8 cellular contexts compared by ENCODE assay signal in the genomic region with DNA sequence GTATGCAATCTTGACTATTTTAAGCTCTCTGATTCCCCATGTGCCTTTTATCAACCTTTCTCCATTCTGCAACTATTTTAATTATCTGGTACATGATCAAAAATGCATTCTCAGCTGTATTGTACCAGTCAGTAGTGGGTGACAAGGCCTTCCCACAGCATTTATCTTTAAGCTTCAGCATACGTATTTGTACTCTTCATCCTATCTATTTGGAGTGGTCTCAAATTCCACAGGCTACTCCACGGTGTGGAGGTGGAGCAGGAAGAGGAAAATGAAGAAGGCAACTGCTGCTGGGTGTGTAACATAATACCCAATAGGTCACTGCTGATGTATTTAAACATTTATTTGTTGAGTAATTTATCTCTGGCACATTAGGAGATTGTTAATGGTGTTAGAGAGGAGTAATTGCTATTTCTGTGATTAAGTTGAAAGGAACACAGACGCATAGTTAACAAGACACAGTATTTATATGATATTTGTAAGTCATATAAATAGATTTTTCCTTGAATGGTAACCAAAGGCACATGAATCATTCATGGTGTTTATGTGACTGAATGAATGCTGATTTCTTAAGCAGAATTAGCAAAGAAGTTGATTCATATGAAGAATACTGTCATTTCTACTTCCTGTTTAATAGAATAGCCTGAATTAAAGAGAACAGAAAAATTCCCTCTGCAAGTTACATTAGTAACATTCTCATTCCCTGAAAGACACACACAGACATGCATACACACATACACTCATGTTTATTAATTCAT.
DNase-seq lines count a peak whose midpoint lies in the region; ATAC-seq, FAIRE-seq and TF ChIP-seq lines count a peak whose summit lies in the region.
"Had no signal": no experiment of that assay in that cellular context is flagged by ENCODE, and none has a peak within 500 bp of the region (broad histone marks: within the 10 kb centered on the region; RNA-seq: fewer than 3 reads in every experiment).

No MANE protein-coding gene starts in this region.

- peak; percentile 54 for FAIRE-seq in GM12892 (lab: Jason Lieb, UNC)

- TF ChIP-seq EP300 in SK-N-SH (IDR thresholded peaks at IDR 0.05; ENCODE audit: borderline replicate concordance in 1 of 2, low read depth in 1 of 2, low read length in 1 of 2), result no peak

- H2AFZ ChIP-seq in SK-N-SH (ENCODE audit: low read depth) (peak overlapping the region; percentile 27; the same call in 1 of the 2 replicates), PC-9 (no peak overlapping the region)

- H3K9me3 ChIP-seq in SK-N-SH (no peaks in the 10 kb centered on the region), PC-9 (ENCODE audit: insufficient read depth, low read depth) (no peaks in the 10 kb centered on the region)
- no peaks in the 10 kb centered on the region for H3K9me3 ChIP-seq in naive thymus-derived CD4-positive, alpha-beta T cell (ENCODE audit: control insufficient read depth in 2 of 3, low read length in 3 of 3)

- peak; percentile 60 for ATAC-seq in HG03432 (IDR thresholded peaks at IDR 0.05; ENCODE audit: unreplicated experiment)
- peak; percentile 43 for ATAC-seq in naive thymus-derived CD4-positive, alpha-beta T cell

- peaks cover 28% of the 10 kb centered on the region for H3F3A ChIP-seq in SK-N-SH (replicated peaks; ENCODE audit: insufficient read depth)
- H3F3A ChIP-seq in PC-9 (ENCODE audit: insufficient read depth, low read depth), result peaks cover 7% of the 10 kb centered on the region; the same call in 1 of the 2 replicates

- H3K4me2 ChIP-seq in SK-N-SH, result peak overlapping the region; percentile 3; the same call in 1 of the 2 replicates
- H3K4me2 ChIP-seq in PC-9, result no peak overlapping the region

- TF ChIP-seq POLR2A in GM12892 (IDR thresholded peaks at IDR 0.05; ENCODE audit: low read depth, low read length), result no peak

- H3K27me3 ChIP-seq in SK-N-SH (ENCODE audit: insufficient read depth) (no peaks in the 10 kb centered on the region), PC-9 (ENCODE audit: insufficient read depth, low read depth) (no peaks in the 10 kb centered on the region)
- no peaks in the 10 kb centered on the region for H3K27me3 ChIP-seq in naive thymus-derived CD4-positive, alpha-beta T cell (ENCODE audit: control insufficient read depth in 2 of 2, insufficient read depth in 2 of 2, low read length in 2 of 2)

- no peak overlapping the region for H3K4me3 Mint-ChIP-seq in naive thymus-derived CD4-positive, alpha-beta T cell
- H3K4me3 Mint-ChIP-seq: activated naive CD4-positive, alpha-beta T cell treated with anti-CD3 and anti-CD28 coated beads for 36 hours had no signal

- DNase-seq in GM12892 (ENCODE audit: insufficient read length), result no peak
- no peak for DNase-seq in SK-N-SH
- no peak for DNase-seq in naive thymus-derived CD4-positive, alpha-beta T cell
- no peak for DNase-seq in PC-9
- no peak for DNase-seq in nucleus accumbens (lab: John Stamatoyannopoulos, UW)
- DNase-seq in NCI-H2227 treated with DMSO at 0.1 percent for 48 hours (lab: John Stamatoyannopoulos, UW), result no peak
- DNase-seq: activated naive CD4-positive, alpha-beta T cell treated with anti-CD3 and anti-CD28 coated beads for 36 hours had no signal

- H3K9me3 Mint-ChIP-seq in naive thymus-derived CD4-positive, alpha-beta T cell, result peaks cover 0 to 2% (median 0%) of the 10 kb centered on the region in 11 donors
- H3K9me3 Mint-ChIP-seq: activated naive CD4-positive, alpha-beta T cell treated with anti-CD3 and anti-CD28 coated beads for 36 hours had no signal

- POLR2A ChIA-PET in SK-N-SH (lab: Yijun Ruan, JAX) (interaction anchor here (0.5 kb wide), 1 partner anchor 25 kb away, joined by 3 read pairs; no protein-coding TSS in a partner anchor), PC-9 (lab: Charles Lee; ENCODE audit: unreplicated experiment) (interaction anchor here (0.5 kb wide), 1 partner anchor 50 kb away, joined by 9 read pairs; no protein-coding TSS in a partner anchor)
- POLR2A ChIA-PET in naive thymus-derived CD4-positive, alpha-beta T cell (lab: Charles Lee), result no interaction called here

- H3K36me3 ChIP-seq in SK-N-SH (replicated peaks in 1 of 2; ENCODE audit: control insufficient read depth in 1 of 2, insufficient read depth in 2 of 2, low read length in 1 of 2) (no peaks in the 10 kb centered on the region), PC-9 (ENCODE audit: low read depth) (no peaks in the 10 kb centered on the region)
- no peaks in the 10 kb centered on the region for H3K36me3 ChIP-seq in naive thymus-derived CD4-positive, alpha-beta T cell (ENCODE audit: control insufficient read depth in 2 of 3, insufficient read depth in 3 of 3, low read length in 3 of 3)

- H4K20me1 ChIP-seq in SK-N-SH (ENCODE audit: insufficient read depth), result no peaks in the 10 kb centered on the region
- H4K20me1 ChIP-seq in PC-9 (ENCODE audit: insufficient read depth), result no peaks in the 10 kb centered on the region

- peaks cover 0 to 7% (median 6%) of the 10 kb centered on the region in 5 donors for H3K27me3 Mint-ChIP-seq in naive thymus-derived CD4-positive, alpha-beta T cell

- H3K4me1 Mint-ChIP-seq in naive thymus-derived CD4-positive, alpha-beta T cell, result peaks cover 0 to 10% (median 0%) of the 10 kb centered on the region in 7 donors

- H3K79me2 ChIP-seq in SK-N-SH (ENCODE audit: insufficient read depth) (no peaks in the 10 kb centered on the region), PC-9 (ENCODE audit: low read depth) (no peaks in the 10 kb centered on the region)

- H3K4me1 ChIP-seq in SK-N-SH (ENCODE audit: control insufficient read depth in 1 of 2, insufficient read depth in 2 of 2, low read depth in 1 of 2, low read length in 1 of 2) (peaks cover 2 to 26% of the 10 kb centered on the region in 2 experiments; a peak in 3 of 4 replicates), PC-9 (replicated peaks; ENCODE audit: insufficient read depth) (peaks cover 14% of the 10 kb centered on the region)
- H3K4me1 ChIP-seq in naive thymus-derived CD4-positive, alpha-beta T cell (ENCODE audit: control insufficient read depth in 2 of 2, insufficient read depth in 2 of 2, low read length in 2 of 2), result no peaks in the 10 kb centered on the region

- intact Hi-C loops in naive thymus-derived CD4-positive, alpha-beta T cell (cut with micrococcal nuclease), result no loop called here
- intact Hi-C loops in PC-9 (cut with micrococcal nuclease; ENCODE audit: unreplicated experiment), result no loop called here

- H3K27ac Mint-ChIP-seq in naive thymus-derived CD4-positive, alpha-beta T cell, result no peak overlapping the region
- H3K27ac Mint-ChIP-seq: activated naive CD4-positive, alpha-beta T cell treated with anti-CD3 and anti-CD28 coated beads for 36 hours had no signal

- peak overlapping the region; percentile 39 to 43; a peak in 3 of 4 replicates for H3K27ac ChIP-seq in SK-N-SH (ENCODE audit: low read depth in 2 of 2, low read length in 1 of 2)
- no peak overlapping the region for H3K27ac ChIP-seq in naive thymus-derived CD4-positive, alpha-beta T cell (ENCODE audit: low read depth, low read length)
- no peak overlapping the region for H3K27ac ChIP-seq in PC-9

- H3K4me3 ChIP-seq in SK-N-SH (ENCODE audit: low read depth in 2 of 2, low read length in 1 of 2) (no peak overlapping the region), PC-9 (no peak overlapping the region)
- no peak overlapping the region for H3K4me3 ChIP-seq in naive thymus-derived CD4-positive, alpha-beta T cell (ENCODE audit: low read length)

- H3K9me2 ChIP-seq in SK-N-SH (no peaks in the 10 kb centered on the region), PC-9 (ENCODE audit: insufficient read depth) (no peaks in the 10 kb centered on the region)

- TF ChIP-seq CTCF in SK-N-SH (IDR thresholded peaks at IDR 0.05), result no peak
- TF ChIP-seq CTCF in PC-9 (conservative IDR thresholded peaks at IDR 0.05), result no peak

- CTCF ChIA-PET in SK-N-SH (lab: Yijun Ruan, JAX) (no interaction called here), PC-9 (lab: Charles Lee) (no interaction called here)
- CTCF ChIA-PET in naive thymus-derived CD4-positive, alpha-beta T cell (lab: Charles Lee), result no interaction called here

- 30% methylated on average over 3 of the region's 3 CpGs for WGBS in SK-N-SH (ENCODE audit: low lambda C conversion rate)

- no peaks in the 10 kb centered on the region for H3K36me3 Mint-ChIP-seq in naive thymus-derived CD4-positive, alpha-beta T cell

- BruUV-seq in PC-9 (replicated peaks; lab: Mats Ljungman, UMichigan), result no TSS peak

- no peak for TF ChIP-seq RAD21 in SK-N-SH (IDR thresholded peaks at IDR 0.05; ENCODE audit: low read length)

- H3K9ac ChIP-seq in SK-N-SH, result no peak overlapping the region

TF ChIP-seq in SK-N-SH, 30 proteins besides CTCF, POLR2A, EP300 and RAD21 (continues in another document):
- no peak for TF ChIP-seq MEF2A (IDR thresholded peaks at IDR 0.05; ENCODE audit: borderline replicate concordance, low read depth)
- no peak for TF ChIP-seq ELF1 (IDR thresholded peaks at IDR 0.05)
- TF ChIP-seq NRF1 (IDR thresholded peaks at IDR 0.05; ENCODE audit: low read depth, low read length), result no peak
- no peak for TF ChIP-seq NFIC (IDR thresholded peaks at IDR 0.05; ENCODE audit: borderline replicate concordance)
- TF ChIP-seq MXI1 (IDR thresholded peaks at IDR 0.05; ENCODE audit: low read depth, low read length), result no peak
- TF ChIP-seq RFX5 (IDR thresholded peaks at IDR 0.05; ENCODE audit: low read length), result no peak
- TF ChIP-seq FOXJ3 (CRISPR knock-in tag; IDR thresholded peaks at IDR 0.05), result no peak
- TF ChIP-seq FOXM1 (IDR thresholded peaks at IDR 0.05; ENCODE audit: low read depth), result 0 out of 2 replicates have a peak, but pooled peaks have one; percentile 20
- no peak for TF ChIP-seq FOSL2 (IDR thresholded peaks at IDR 0.05; ENCODE audit: borderline replicate concordance, low read depth)
- no peak for TF ChIP-seq RXRA (IDR thresholded peaks at IDR 0.05; ENCODE audit: borderline replicate concordance, low read depth)
- no peak for TF ChIP-seq POLR2AphosphoS5 (IDR thresholded peaks at IDR 0.05; ENCODE audit: low read depth, low read length)
- TF ChIP-seq, protein P1, sequence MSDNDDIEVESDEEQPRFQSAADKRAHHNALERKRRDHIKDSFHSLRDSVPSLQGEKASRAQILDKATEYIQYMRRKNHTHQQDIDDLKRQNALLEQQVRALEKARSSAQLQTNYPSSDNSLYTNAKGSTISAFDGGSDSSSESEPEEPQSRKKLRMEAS (IDR thresholded peaks at IDR 0.05; ENCODE audit: low read depth), result 0 out of 2 replicates have a peak, but pooled peaks have one; percentile 14
- no peak for TF ChIP-seq JUND (IDR thresholded peaks at IDR 0.05)
- peak; percentile 36 for TF ChIP-seq TCF12 (IDR thresholded peaks at IDR 0.05)
- no peak for TF ChIP-seq RCOR1 (IDR thresholded peaks at IDR 0.05; ENCODE audit: low read length)
- TF ChIP-seq EZH2phosphoT487 (IDR thresholded peaks at IDR 0.05; ENCODE audit: borderline replicate concordance, low read depth), result no peak
- no peak for TF ChIP-seq YY1 (IDR thresholded peaks at IDR 0.05; ENCODE audit: low read depth)
- no peak for TF ChIP-seq GABPA (IDR thresholded peaks at IDR 0.05; ENCODE audit: low read depth)

Comparison
In these comparisons a context has a peak if more than half of its experiments do, and no peak if none do; other contexts are left out.
1. H3K27ac ChIP-seq: peak in SK-N-SH (2 of 2); none in naive thymus-derived CD4-positive, alpha-beta T cell (single experiment) and PC-9 (single experiment).